11 cellular contexts compared by ENCODE assay signal in genomic region chr5:96509721-96510383, GRCh38.
DNase-seq lines count a peak whose midpoint lies in the region; ATAC-seq and TF ChIP-seq lines count a peak whose summit lies in the region.
"Had no signal": no experiment of that assay in that cellular context is flagged by ENCODE, and none has a peak within 500 bp of the region (broad histone marks: within the 10 kb centered on the region; RNA-seq: fewer than 3 reads in every experiment).

No MANE protein-coding gene starts in this region.

- H3K4me3 Mint-ChIP-seq in activated T-cell treated with anti-CD3 and anti-CD28 coated beads, Interleukin-2, amount 50 U/mL, for 4 hours = no peak overlapping the region
- H3K4me3 Mint-ChIP-seq: neural crest cell had no signal

- TF ChIP-seq EP300 in stomach (IDR thresholded peaks at IDR 0.05) = no peak

- no peaks in the 10 kb centered on the region for H3K36me3 Mint-ChIP-seq in activated T-cell treated with anti-CD3 and anti-CD28 coated beads, Interleukin-2, amount 50 U/mL, for 4 hours (ENCODE audit: insufficient read depth)

- TF ChIP-seq CTCF in epithelial cell of esophagus (IDR thresholded peaks at IDR 0.05; ENCODE audit: insufficient read depth, low read depth, low read length, missing control alignments) (no peak), omental fat pad (IDR thresholded peaks at IDR 0.05) (no peak), esophagus squamous epithelium (IDR thresholded peaks at IDR 0.05) (no peak), stomach (IDR thresholded peaks at IDR 0.05) (no peak)

- 30 to 42% methylated on average over 5 of the region's 5 CpGs for WGBS in esophagus squamous epithelium, 2 donors
- 53 to 64% (median 60%) methylated on average over 5 of the region's 5 CpGs for WGBS in stomach, 5 donors

- H3K4me1 Mint-ChIP-seq in activated T-cell treated with anti-CD3 and anti-CD28 coated beads, Interleukin-2, amount 50 U/mL, for 4 hours (ENCODE audit: low read depth) = no peaks in the 10 kb centered on the region

- peak; percentile 84 for DNase-seq in EL
- DNase-seq in NOMO-1 treated with dmso at 0.1 percent for 144 hours (lab: John Stamatoyannopoulos, UW; ENCODE audit: unreplicated experiment) = peak; percentile 30
- peak; percentile 62 for DNase-seq in epithelial cell of esophagus (ENCODE audit: low read depth)
- DNase-seq in omental fat pad (ENCODE audit: low spot score) = no peak
- no peak for DNase-seq in esophagus squamous epithelium (lab: John Stamatoyannopoulos, UW)
- DNase-seq in stomach = no peak
- no peak for DNase-seq in NCI-H526 (lab: John Stamatoyannopoulos, UW)
- DNase-seq in activated T-cell treated with anti-CD3 and anti-CD28 coated beads, Interleukin-2, amount 50 U/mL, for 4 hours = no peak
- DNase-seq: activated CD4-positive, CD25-positive, alpha-beta regulatory T cell had no signal

- H3K9me3 ChIP-seq in esophagus squamous epithelium (no peaks in the 10 kb centered on the region), stomach (no peaks in the 10 kb centered on the region)

- H3K4me1 ChIP-seq in esophagus squamous epithelium (no peaks in the 10 kb centered on the region), stomach (no peaks in the 10 kb centered on the region)

- H3K4me3 ChIP-seq in epithelial cell of esophagus (ENCODE audit: low read length) (no peak overlapping the region), esophagus squamous epithelium (no peak overlapping the region), stomach (no peak overlapping the region)
- H3K4me3 ChIP-seq: coronary artery had no signal

- peak; percentile 91 for ATAC-seq in omental fat pad (ENCODE audit: low FRiP score)
- ATAC-seq in activated T-cell treated with anti-CD3 and anti-CD28 coated beads, Interleukin-2, amount 50 U/mL, for 4 hours = no peak

- no peaks in the 10 kb centered on the region for H3K27me3 Mint-ChIP-seq in activated T-cell treated with anti-CD3 and anti-CD28 coated beads, Interleukin-2, amount 50 U/mL, for 4 hours (ENCODE audit: low read depth)

- peak overlapping the region in 2 of 4 donors; percentile 28 to 35 for H3K27ac ChIP-seq in esophagus squamous epithelium
- H3K27ac ChIP-seq in stomach = peak overlapping the region in 1 of 5 donors; percentile 46
- H3K27ac ChIP-seq: coronary artery had no signal

- no peaks in the 10 kb centered on the region for H3K27me3 ChIP-seq in esophagus squamous epithelium
- no peaks in the 10 kb centered on the region for H3K27me3 ChIP-seq in stomach

- TF ChIP-seq POLR2A in esophagus squamous epithelium (IDR thresholded peaks at IDR 0.05) (no peak), stomach (IDR thresholded peaks at IDR 0.05) (no peak)

- H3K36me3 ChIP-seq in esophagus squamous epithelium (no peaks in the 10 kb centered on the region), stomach (no peaks in the 10 kb centered on the region)

- H3K9me3 Mint-ChIP-seq in activated T-cell treated with anti-CD3 and anti-CD28 coated beads, Interleukin-2, amount 50 U/mL, for 4 hours = no peaks in the 10 kb centered on the region
- H3K9me3 Mint-ChIP-seq: neural crest cell had no signal

- intact Hi-C loops in esophagus squamous epithelium (cut with DNase I) (no loop called here), stomach (cut with DNase I; ENCODE audit: low total_unique reads) (no loop called here)

Comparison
In these comparisons a context has a peak if more than half of its experiments do, and no peak if none do; other contexts are left out.
1. DNase-seq: peak in EL (single experiment), NOMO-1 treated with dmso at 0.1 percent for 144 hours (single experiment) and epithelial cell of esophagus (single experiment); none in omental fat pad (single experiment), esophagus squamous epithelium (single experiment), stomach (single experiment), NCI-H526 (0 of 2) and activated T-cell treated with anti-CD3 and anti-CD28 coated beads, Interleukin-2, amount 50 U/mL, for 4 hours (single experiment).